Comparison of ENCODE assay signal across 1 cellular context in the genomic region with DNA sequence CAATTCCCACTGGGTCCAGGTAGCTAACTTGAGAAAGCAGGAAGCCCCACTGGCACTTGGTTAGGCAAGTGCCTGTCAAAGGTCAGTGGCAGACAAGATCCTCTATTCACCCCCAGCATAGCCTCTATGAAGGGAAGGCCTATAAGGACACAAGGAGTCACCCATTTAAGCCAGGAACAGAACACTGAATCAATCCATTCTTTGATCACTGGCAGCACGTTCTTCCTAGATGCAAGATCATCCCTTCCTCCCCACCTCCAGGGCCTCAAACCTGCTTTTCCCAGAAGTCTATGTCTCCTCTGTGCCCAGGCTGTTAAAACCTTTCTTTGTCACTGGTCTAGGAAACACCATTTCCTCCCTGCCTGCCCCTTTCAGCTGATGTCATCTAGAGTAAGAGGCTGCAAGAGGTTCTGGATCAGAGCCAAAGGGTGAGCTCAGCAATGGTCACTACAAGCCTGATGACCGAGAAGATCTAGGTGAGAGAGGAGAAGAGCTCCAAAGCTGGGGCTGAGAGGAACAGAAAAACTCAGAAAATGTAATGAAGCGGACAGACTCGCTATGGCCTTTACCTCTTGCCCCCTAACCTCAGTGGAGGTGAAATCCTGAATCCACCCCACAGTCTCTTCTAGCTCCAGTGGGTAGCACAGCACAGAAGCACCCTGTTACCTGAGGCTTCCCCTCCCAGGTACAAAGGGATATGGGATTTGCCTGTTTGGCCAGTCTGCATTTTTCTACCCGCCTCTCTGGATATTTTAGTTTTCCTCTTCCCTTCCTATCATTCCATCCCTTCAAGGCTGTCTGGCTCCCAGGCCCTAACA.
TF ChIP-seq lines count a peak whose summit lies in the region.

No MANE protein-coding gene starts in this region.

TF ChIP-seq in K562, 482 proteins besides CTCF, POLR2A, EP300 and RAD21 (continued from another document and continues in another):
- TF ChIP-seq, protein P1, sequence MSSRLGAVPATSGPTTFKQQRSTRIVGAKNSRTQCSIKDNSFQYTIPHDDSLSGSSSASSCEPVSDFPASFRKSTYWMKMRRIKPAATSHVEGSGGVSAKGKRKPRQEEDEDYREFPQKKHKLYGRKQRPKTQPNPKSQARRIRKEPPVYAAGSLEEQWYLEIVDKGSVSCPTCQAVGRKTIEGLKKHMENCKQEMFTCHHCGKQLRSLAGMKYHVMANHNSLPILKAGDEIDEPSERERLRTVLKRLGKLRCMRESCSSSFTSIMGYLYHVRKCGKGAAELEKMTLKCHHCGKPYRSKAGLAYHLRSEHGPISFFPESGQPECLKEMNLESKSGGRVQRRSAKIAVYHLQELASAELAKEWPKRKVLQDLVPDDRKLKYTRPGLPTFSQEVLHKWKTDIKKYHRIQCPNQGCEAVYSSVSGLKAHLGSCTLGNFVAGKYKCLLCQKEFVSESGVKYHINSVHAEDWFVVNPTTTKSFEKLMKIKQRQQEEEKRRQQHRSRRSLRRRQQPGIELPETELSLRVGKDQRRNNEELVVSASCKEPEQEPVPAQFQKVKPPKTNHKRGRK (tag; IDR thresholded peaks at IDR 0.05): no peak; the same call in 1 of the 2 replicates
- TF ChIP-seq TBL1XR1 (IDR thresholded peaks at IDR 0.05; ENCODE audit: low read length in 2 of 2) (peak in 1 of 2 experiments; percentile 50; a peak in 1 of 4 replicates), ZNF324 (CRISPR knock-in tag; IDR thresholded peaks at IDR 0.05) (0 out of 2 replicates have a peak, but pooled peaks have one; percentile 45), KLF1 (tag; IDR thresholded peaks at IDR 0.05) (peak; percentile 42; the same call in 1 of the 2 replicates), MYBL2 (IDR thresholded peaks at IDR 0.05; ENCODE audit: low read depth) (no peak), MYBL2 (CRISPR knock-in tag; IDR thresholded peaks at IDR 0.05; ENCODE audit: borderline replicate concordance) (no peak), NBN (IDR thresholded peaks at IDR 0.05; ENCODE audit: low read depth) (no peak; the same call in none of the 2 replicates), SRSF1 (IDR thresholded peaks at IDR 0.05; ENCODE audit: low read depth, low read length) (no peak), TCF7 (IDR thresholded peaks at IDR 0.05; ENCODE audit: borderline replicate concordance) (no peak), HDAC6 (IDR thresholded peaks at IDR 0.05; ENCODE audit: low read depth, low read length) (no peak), GABPB1 (CRISPR knock-in tag; IDR thresholded peaks at IDR 0.05) (peak; percentile 73; the same call in 1 of the 2 replicates), ZNF766 (CRISPR knock-in tag; conservative IDR thresholded peaks at IDR 0.05) (no peak), ZZZ3 (IDR thresholded peaks at IDR 0.05) (no peak), BRF1 (IDR thresholded peaks at IDR 0.05; ENCODE audit: borderline replicate concordance, extremely low read depth, insufficient read length) (no peak), ZNF224 (CRISPR knock-in tag; IDR thresholded peaks at IDR 0.05) (no peak), RBM14 (IDR thresholded peaks at IDR 0.05; ENCODE audit: borderline replicate concordance, insufficient read depth, low read depth, low read length) (no peak), MTF1 (CRISPR knock-in tag; IDR thresholded peaks at IDR 0.05; ENCODE audit: borderline replicate concordance) (no peak), KAT8 (IDR thresholded peaks at IDR 0.05; ENCODE audit: low read depth) (no peak), CAMTA2 (CRISPR knock-in tag; conservative IDR thresholded peaks at IDR 0.05) (no peak), SPI1 (IDR thresholded peaks at IDR 0.05; ENCODE audit: borderline replicate concordance, low read depth, low read length) (peak; percentile 86), XRCC4 (IDR thresholded peaks at IDR 0.05; ENCODE audit: extremely low read depth, insufficient read depth, insufficient read length) (no peak), CHCHD3 (CRISPR knock-in tag; IDR thresholded peaks at IDR 0.05) (no peak), CCAR2 (IDR thresholded peaks at IDR 0.05; ENCODE audit: low read depth, low read length) (no peak), DPF2 (IDR thresholded peaks at IDR 0.05) (peak; percentile 92), MEF2D (tag; conservative IDR thresholded peaks at IDR 0.05; ENCODE audit: low read depth) (peak; percentile 85; the same call in 1 of the 2 replicates), HMG20A (CRISPR knock-in tag; conservative IDR thresholded peaks at IDR 0.05) (no peak), NEUROD1 (IDR thresholded peaks at IDR 0.05; ENCODE audit: borderline replicate concordance, low read depth, low read length, partially characterized antibody) (peak; percentile 89), SMAD1 (IDR thresholded peaks at IDR 0.05; ENCODE audit: low read depth, low read length, partially characterized antibody) (peak; percentile 95), PHF8 (IDR thresholded peaks at IDR 0.05; ENCODE audit: borderline replicate concordance, low read length) (peak; percentile 21; the same call in 1 of the 2 replicates), RHOXF2B (CRISPR knock-in tag; conservative IDR thresholded peaks at IDR 0.05) (no peak), ZNF764 (CRISPR knock-in tag; IDR thresholded peaks at IDR 0.05; ENCODE audit: low read depth) (peak; percentile 35; the same call in 1 of the 2 replicates), SP1 (CRISPR knock-in tag; IDR thresholded peaks at IDR 0.05) (peak; percentile 79), ESRRA (IDR thresholded peaks at IDR 0.05; ENCODE audit: borderline replicate concordance, low read depth) (peak; percentile 44; the same call in 1 of the 2 replicates), ZNF24 (IDR thresholded peaks at IDR 0.05) (no peak), MAFG (tag; conservative IDR thresholded peaks at IDR 0.05) (peak; percentile 56), NONO (IDR thresholded peaks at IDR 0.05; ENCODE audit: low read depth in 2 of 2, low read length in 1 of 2) (no peak), PCBP2 (IDR thresholded peaks at IDR 0.05; ENCODE audit: low read depth, low read length, poor library complexity, severe bottlenecking) (no peak), ZNF184 (CRISPR knock-in tag; IDR thresholded peaks at IDR 0.05) (no peak), MYC (IDR thresholded peaks at IDR 0.05; ENCODE audit: low read depth, low read length) (peak; percentile 89), MYC (CRISPR knock-in tag; IDR thresholded peaks at IDR 0.05; ENCODE audit: borderline replicate concordance, low read depth) (peak; percentile 54; the same call in 1 of the 2 replicates), SMAD2 (IDR thresholded peaks at IDR 0.05; ENCODE audit: low read depth, low read length) (no peak), ADNP (tag; IDR thresholded peaks at IDR 0.05) (no peak), HCFC1 (IDR thresholded peaks at IDR 0.05; ENCODE audit: low read depth, low read length) (peak; percentile 52; the same call in 1 of the 2 replicates), HNRNPUL1 (IDR thresholded peaks at IDR 0.05; ENCODE audit: low read length) (no peak), DNMT1 (IDR thresholded peaks at IDR 0.05) (no peak), RBM34 (IDR thresholded peaks at IDR 0.05; ENCODE audit: borderline replicate concordance, insufficient read depth, low read length) (no peak), WHSC1 (IDR thresholded peaks at IDR 0.05; ENCODE audit: low read length) (no peak), EWSR1 (IDR thresholded peaks at IDR 0.05; ENCODE audit: borderline replicate concordance, low read depth, partially characterized antibody) (no peak), TEAD2 (tag; IDR thresholded peaks at IDR 0.05) (0 out of 2 replicates have a peak, but pooled peaks have one; percentile 37), GTF2A2 (tag; IDR thresholded peaks at IDR 0.05) (peak; percentile 75; the same call in 1 of the 2 replicates), ZC3H8 (IDR thresholded peaks at IDR 0.05) (0 out of 2 replicates have a peak, but pooled peaks have one; percentile 54), JUN (IDR thresholded peaks at IDR 0.05; ENCODE audit: borderline replicate concordance, low read depth, low read length) (peak; percentile 100), JUN (CRISPR knock-in tag; IDR thresholded peaks at IDR 0.05; ENCODE audit: borderline replicate concordance) (peak; percentile 100)
- TF ChIP-seq, protein P2, sequence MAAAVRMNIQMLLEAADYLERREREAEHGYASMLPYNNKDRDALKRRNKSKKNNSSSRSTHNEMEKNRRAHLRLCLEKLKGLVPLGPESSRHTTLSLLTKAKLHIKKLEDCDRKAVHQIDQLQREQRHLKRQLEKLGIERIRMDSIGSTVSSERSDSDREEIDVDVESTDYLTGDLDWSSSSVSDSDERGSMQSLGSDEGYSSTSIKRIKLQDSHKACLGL (CRISPR knock-in tag; IDR thresholded peaks at IDR 0.05; ENCODE audit: borderline replicate concordance, poor library complexity, severe bottlenecking): no peak
- TF ChIP-seq, protein P3, sequence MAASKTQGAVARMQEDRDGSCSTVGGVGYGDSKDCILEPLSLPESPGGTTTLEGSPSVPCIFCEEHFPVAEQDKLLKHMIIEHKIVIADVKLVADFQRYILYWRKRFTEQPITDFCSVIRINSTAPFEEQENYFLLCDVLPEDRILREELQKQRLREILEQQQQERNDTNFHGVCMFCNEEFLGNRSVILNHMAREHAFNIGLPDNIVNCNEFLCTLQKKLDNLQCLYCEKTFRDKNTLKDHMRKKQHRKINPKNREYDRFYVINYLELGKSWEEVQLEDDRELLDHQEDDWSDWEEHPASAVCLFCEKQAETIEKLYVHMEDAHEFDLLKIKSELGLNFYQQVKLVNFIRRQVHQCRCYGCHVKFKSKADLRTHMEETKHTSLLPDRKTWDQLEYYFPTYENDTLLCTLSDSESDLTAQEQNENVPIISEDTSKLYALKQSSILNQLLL (CRISPR knock-in tag; IDR thresholded peaks at IDR 0.05; ENCODE audit: borderline replicate concordance): no peak
- TF ChIP-seq, protein P4, sequence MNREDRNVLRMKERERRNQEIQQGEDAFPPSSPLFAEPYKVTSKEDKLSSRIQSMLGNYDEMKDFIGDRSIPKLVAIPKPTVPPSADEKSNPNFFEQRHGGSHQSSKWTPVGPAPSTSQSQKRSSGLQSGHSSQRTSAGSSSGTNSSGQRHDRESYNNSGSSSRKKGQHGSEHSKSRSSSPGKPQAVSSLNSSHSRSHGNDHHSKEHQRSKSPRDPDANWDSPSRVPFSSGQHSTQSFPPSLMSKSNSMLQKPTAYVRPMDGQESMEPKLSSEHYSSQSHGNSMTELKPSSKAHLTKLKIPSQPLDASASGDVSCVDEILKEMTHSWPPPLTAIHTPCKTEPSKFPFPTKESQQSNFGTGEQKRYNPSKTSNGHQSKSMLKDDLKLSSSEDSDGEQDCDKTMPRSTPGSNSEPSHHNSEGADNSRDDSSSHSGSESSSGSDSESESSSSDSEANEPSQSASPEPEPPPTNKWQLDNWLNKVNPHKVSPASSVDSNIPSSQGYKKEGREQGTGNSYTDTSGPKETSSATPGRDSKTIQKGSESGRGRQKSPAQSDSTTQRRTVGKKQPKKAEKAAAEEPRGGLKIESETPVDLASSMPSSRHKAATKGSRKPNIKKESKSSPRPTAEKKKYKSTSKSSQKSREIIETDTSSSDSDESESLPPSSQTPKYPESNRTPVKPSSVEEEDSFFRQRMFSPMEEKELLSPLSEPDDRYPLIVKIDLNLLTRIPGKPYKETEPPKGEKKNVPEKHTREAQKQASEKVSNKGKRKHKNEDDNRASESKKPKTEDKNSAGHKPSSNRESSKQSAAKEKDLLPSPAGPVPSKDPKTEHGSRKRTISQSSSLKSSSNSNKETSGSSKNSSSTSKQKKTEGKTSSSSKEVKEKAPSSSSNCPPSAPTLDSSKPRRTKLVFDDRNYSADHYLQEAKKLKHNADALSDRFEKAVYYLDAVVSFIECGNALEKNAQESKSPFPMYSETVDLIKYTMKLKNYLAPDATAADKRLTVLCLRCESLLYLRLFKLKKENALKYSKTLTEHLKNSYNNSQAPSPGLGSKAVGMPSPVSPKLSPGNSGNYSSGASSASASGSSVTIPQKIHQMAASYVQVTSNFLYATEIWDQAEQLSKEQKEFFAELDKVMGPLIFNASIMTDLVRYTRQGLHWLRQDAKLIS (CRISPR knock-in tag; IDR thresholded peaks at IDR 0.05): peak; percentile 99
- TF ChIP-seq, protein P5, sequence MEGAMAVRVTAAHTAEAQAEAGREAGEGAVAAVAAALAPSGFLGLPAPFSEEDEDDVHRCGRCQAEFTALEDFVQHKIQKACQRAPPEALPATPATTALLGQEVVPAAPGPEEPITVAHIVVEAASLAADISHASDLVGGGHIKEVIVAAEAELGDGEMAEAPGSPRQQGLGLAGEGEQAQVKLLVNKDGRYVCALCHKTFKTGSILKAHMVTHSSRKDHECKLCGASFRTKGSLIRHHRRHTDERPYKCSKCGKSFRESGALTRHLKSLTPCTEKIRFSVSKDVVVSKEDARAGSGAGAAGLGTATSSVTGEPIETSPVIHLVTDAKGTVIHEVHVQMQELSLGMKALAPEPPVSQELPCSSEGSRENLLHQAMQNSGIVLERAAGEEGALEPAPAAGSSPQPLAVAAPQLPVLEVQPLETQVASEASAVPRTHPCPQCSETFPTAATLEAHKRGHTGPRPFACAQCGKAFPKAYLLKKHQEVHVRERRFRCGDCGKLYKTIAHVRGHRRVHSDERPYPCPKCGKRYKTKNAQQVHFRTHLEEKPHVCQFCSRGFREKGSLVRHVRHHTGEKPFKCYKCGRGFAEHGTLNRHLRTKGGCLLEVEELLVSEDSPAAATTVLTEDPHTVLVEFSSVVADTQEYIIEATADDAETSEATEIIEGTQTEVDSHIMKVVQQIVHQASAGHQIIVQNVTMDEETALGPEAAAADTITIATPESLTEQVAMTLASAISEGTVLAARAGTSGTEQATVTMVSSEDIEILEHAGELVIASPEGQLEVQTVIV (CRISPR knock-in tag; IDR thresholded peaks at IDR 0.05; ENCODE audit: borderline replicate concordance): peak; percentile 33; the same call in 1 of the 2 replicates
- TF ChIP-seq, protein P6, sequence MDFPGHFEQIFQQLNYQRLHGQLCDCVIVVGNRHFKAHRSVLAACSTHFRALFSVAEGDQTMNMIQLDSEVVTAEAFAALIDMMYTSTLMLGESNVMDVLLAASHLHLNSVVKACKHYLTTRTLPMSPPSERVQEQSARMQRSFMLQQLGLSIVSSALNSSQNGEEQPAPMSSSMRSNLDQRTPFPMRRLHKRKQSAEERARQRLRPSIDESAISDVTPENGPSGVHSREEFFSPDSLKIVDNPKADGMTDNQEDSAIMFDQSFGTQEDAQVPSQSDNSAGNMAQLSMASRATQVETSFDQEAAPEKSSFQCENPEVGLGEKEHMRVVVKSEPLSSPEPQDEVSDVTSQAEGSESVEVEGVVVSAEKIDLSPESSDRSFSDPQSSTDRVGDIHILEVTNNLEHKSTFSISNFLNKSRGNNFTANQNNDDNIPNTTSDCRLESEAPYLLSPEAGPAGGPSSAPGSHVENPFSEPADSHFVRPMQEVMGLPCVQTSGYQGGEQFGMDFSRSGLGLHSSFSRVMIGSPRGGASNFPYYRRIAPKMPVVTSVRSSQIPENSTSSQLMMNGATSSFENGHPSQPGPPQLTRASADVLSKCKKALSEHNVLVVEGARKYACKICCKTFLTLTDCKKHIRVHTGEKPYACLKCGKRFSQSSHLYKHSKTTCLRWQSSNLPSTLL (IDR thresholded peaks at IDR 0.05): no peak; the same call in 1 of the 2 replicates
- TF ChIP-seq, protein P7, sequence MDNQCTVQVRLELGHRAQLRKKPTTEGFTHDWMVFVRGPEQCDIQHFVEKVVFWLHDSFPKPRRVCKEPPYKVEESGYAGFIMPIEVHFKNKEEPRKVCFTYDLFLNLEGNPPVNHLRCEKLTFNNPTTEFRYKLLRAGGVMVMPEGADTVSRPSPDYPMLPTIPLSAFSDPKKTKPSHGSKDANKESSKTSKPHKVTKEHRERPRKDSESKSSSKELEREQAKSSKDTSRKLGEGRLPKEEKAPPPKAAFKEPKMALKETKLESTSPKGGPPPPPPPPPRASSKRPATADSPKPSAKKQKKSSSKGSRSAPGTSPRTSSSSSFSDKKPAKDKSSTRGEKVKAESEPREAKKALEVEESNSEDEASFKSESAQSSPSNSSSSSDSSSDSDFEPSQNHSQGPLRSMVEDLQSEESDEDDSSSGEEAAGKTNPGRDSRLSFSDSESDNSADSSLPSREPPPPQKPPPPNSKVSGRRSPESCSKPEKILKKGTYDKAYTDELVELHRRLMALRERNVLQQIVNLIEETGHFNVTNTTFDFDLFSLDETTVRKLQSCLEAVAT (IDR thresholded peaks at IDR 0.05): peak; percentile 96 to 97
